11 cellular contexts compared by ENCODE assay signal in genomic region chr20:51498765-51499540, GRCh38. TPM values are rescaled to one million over a fixed set of nuclear protein-coding genes. Genes with fewer than 3 reads are reported as not detected.
DNase-seq lines count a peak whose midpoint lies in the region; ATAC-seq and TF ChIP-seq lines count a peak whose summit lies in the region.
"Had no signal": no experiment of that assay in that cellular context is flagged by ENCODE, and none has a peak within 500 bp of the region (broad histone marks: within the 10 kb centered on the region; RNA-seq: fewer than 3 reads in every experiment).

No MANE protein-coding gene starts in this region.

- no peaks in the 10 kb centered on the region for H3K27me3 Mint-ChIP-seq in CD4-positive, CD25-positive, alpha-beta regulatory T cell
- H3K27me3 Mint-ChIP-seq in activated B cell treated with CpG ODN at 0.5 μM for 24 hours (no peaks in the 10 kb centered on the region), endodermal cell (ENCODE audit: insufficient read depth) (no peaks in the 10 kb centered on the region)

- H3K27ac ChIP-seq in A673 (ENCODE audit: low read depth, low read length, poor library complexity, severe bottlenecking) (peak overlapping the region; percentile 84), endodermal cell (ENCODE audit: low read depth, low read length) (no peak overlapping the region), gastroesophageal sphincter (no peak overlapping the region)
- peak overlapping the region; percentile 70 for H3K27ac ChIP-seq in CD4-positive, CD25-positive, alpha-beta regulatory T cell (ENCODE audit: insufficient read depth, low read length, poor library complexity, severe bottlenecking)

- no peaks in the 10 kb centered on the region for H3K9me3 Mint-ChIP-seq in CD4-positive, CD25-positive, alpha-beta regulatory T cell
- H3K9me3 Mint-ChIP-seq in activated B cell treated with CpG ODN at 0.5 μM for 24 hours (no peaks in the 10 kb centered on the region), endodermal cell (no peaks in the 10 kb centered on the region)

- CTCF ChIA-PET in A673 (lab: Charles Lee) (no interaction called here), activated B cell treated with CpG ODN at 0.5 μM for 24 hours (lab: Charles Lee) (interaction anchor here (0.9 kb wide), 1 partner anchor 112 kb away, joined by 3 read pairs; no protein-coding TSS in a partner anchor)

- POLR2A ChIA-PET in A673 (lab: Charles Lee; ENCODE audit: low non-redundant PET) (no interaction called here), activated B cell treated with CpG ODN at 0.5 μM for 24 hours (lab: Charles Lee) (interaction anchor here (0.6 to 5.3 kb wide), 4 partner anchors 38 to 99 kb away, joined by 4 to 27 read pairs (median 4); no protein-coding TSS in a partner anchor)

- 95 to 96% methylated on average over 6 to 11 of the region's 11 CpGs for WGBS in endodermal cell (ENCODE audit: insufficient coverage in 1 of 2, insufficient read length in 1 of 2), 2 experiments
- WGBS in gastroesophageal sphincter (ENCODE audit: low coverage in 1 of 2), 2 donors, result 93 to 95% methylated on average over 5 to 10 of the region's 11 CpGs

- H3K4me1 ChIP-seq in A673 (ENCODE audit: insufficient read depth, low read length, poor library complexity, severe bottlenecking) (peaks cover 44% of the 10 kb centered on the region), endodermal cell (ENCODE audit: control insufficient read depth, insufficient read depth, low read length) (no peaks in the 10 kb centered on the region), gastroesophageal sphincter (peaks cover 0 to 28% (median 4%) of the 10 kb centered on the region in 3 donors)
- peaks cover 71% of the 10 kb centered on the region for H3K4me1 ChIP-seq in CD4-positive, CD25-positive, alpha-beta regulatory T cell (ENCODE audit: control insufficient read depth, insufficient read depth, low read length, poor library complexity, severe bottlenecking)

- DNase-seq in A673 (ENCODE audit: low spot score) (no peak), activated B cell treated with CpG ODN at 0.5 μM for 24 hours (no peak), endodermal cell (peak; percentile 16)
- DNase-seq in CD4-positive, CD25-positive, alpha-beta regulatory T cell, result no peak
- DNase-seq in stimulated activated CD4-positive, alpha-beta T cell treated with anti-CD3 and anti-CD28 coated beads, Interleukin-12 subunit alpha, Interleukin-12 subunit beta, amount 100 ng/mL, for 4 hours, result no peak
- DNase-seq in stimulated activated CD8-positive, alpha-beta memory T cell treated with anti-CD3 and anti-CD28 coated beads, Interleukin-4, amount 100 ng/mL, for 48 hours, result no peak
- DNase-seq: DND-41, foreskin melanocyte, NCI-H146, OCI-M1 had no signal

- H3K9me3 ChIP-seq in A673 (ENCODE audit: low read depth, low read length, poor library complexity, severe bottlenecking), result no peaks in the 10 kb centered on the region
- H3K9me3 ChIP-seq in CD4-positive, CD25-positive, alpha-beta regulatory T cell (ENCODE audit: control insufficient read depth in 2 of 2, low read length in 2 of 2), result no peaks in the 10 kb centered on the region
- no peaks in the 10 kb centered on the region for H3K9me3 ChIP-seq in endodermal cell (ENCODE audit: control insufficient read depth, low read length)
- no peaks in the 10 kb centered on the region for H3K9me3 ChIP-seq in gastroesophageal sphincter

- peak overlapping the region; percentile 64 to 89 (median 84) for H3K4me3 Mint-ChIP-seq in CD4-positive, CD25-positive, alpha-beta regulatory T cell
- no peak overlapping the region for H3K4me3 Mint-ChIP-seq in activated B cell treated with CpG ODN at 0.5 μM for 24 hours
- H3K4me3 Mint-ChIP-seq in endodermal cell, result no peak overlapping the region

- no peak overlapping the region for H3K4me3 ChIP-seq in A673 (ENCODE audit: low read depth, low read length, poor library complexity, severe bottlenecking)
- H3K4me3 ChIP-seq in CD4-positive, CD25-positive, alpha-beta regulatory T cell (ENCODE audit: low read depth, low read length), result no peak overlapping the region
- H3K4me3 ChIP-seq in endodermal cell (ENCODE audit: low read length), result no peak overlapping the region
- no peak overlapping the region for H3K4me3 ChIP-seq in gastroesophageal sphincter

- no peak for TF ChIP-seq EP300 in gastroesophageal sphincter (IDR thresholded peaks at IDR 0.05)

- H3K4me1 Mint-ChIP-seq in CD4-positive, CD25-positive, alpha-beta regulatory T cell, result peaks cover 20 to 89% (median 71%) of the 10 kb centered on the region in 4 donors
- H3K4me1 Mint-ChIP-seq in activated B cell treated with CpG ODN at 0.5 μM for 24 hours (peaks cover 94% of the 10 kb centered on the region), endodermal cell (peaks cover 14% of the 10 kb centered on the region)

- peaks cover 12% of the 10 kb centered on the region for H3K36me3 Mint-ChIP-seq in CD4-positive, CD25-positive, alpha-beta regulatory T cell
- H3K36me3 Mint-ChIP-seq in activated B cell treated with CpG ODN at 0.5 μM for 24 hours (ENCODE audit: low read depth), result peaks cover 23% of the 10 kb centered on the region
- no peaks in the 10 kb centered on the region for H3K36me3 Mint-ChIP-seq in endodermal cell (ENCODE audit: low read depth)

- BruUV-seq in A673 (replicated peaks; lab: Mats Ljungman, UMichigan), result no TSS peak

- ATAC-seq in CD4-positive, CD25-positive, alpha-beta regulatory T cell (ENCODE audit: low read depth in 2 of 2), result no peak
- ATAC-seq in activated B cell treated with CpG ODN at 0.5 μM for 24 hours (ENCODE audit: low read depth) (no peak), gastroesophageal sphincter (no peak)

- no peak for TF ChIP-seq CTCF in A673 (conservative IDR thresholded peaks at IDR 0.05; ENCODE audit: low read depth, low read length)
- no peak for TF ChIP-seq CTCF in activated B cell treated with CpG ODN at 0.5 μM for 24 hours (IDR thresholded peaks at IDR 0.05)
- no peak for TF ChIP-seq CTCF in endodermal cell (conservative IDR thresholded peaks at IDR 0.05)
- TF ChIP-seq CTCF in gastroesophageal sphincter (IDR thresholded peaks at IDR 0.05), result no peak

- intact Hi-C loops in A673 (cut with micrococcal nuclease; ENCODE audit: unreplicated experiment) (no loop called here), activated B cell treated with CpG ODN at 0.5 μM for 24 hours (cut with micrococcal nuclease) (loop anchor here (1.0 kb wide), 2 partner anchors 19 to 99 kb away; no protein-coding TSS in a partner anchor)

- peak overlapping the region; percentile 97 to 99 (median 97) for H3K27ac Mint-ChIP-seq in CD4-positive, CD25-positive, alpha-beta regulatory T cell
- H3K27ac Mint-ChIP-seq in activated B cell treated with CpG ODN at 0.5 μM for 24 hours (peak overlapping the region; percentile 64), endodermal cell (no peak overlapping the region)

- H3K9ac ChIP-seq in endodermal cell (ENCODE audit: extremely low read depth, low read length, poor library complexity, severe bottlenecking), result no peak overlapping the region

- no peaks in the 10 kb centered on the region for H3K27me3 ChIP-seq in A673 (replicated peaks; ENCODE audit: insufficient read depth, low read depth, low read length, poor library complexity)
- no peaks in the 10 kb centered on the region for H3K27me3 ChIP-seq in CD4-positive, CD25-positive, alpha-beta regulatory T cell (ENCODE audit: control insufficient read depth, insufficient read depth, low read length)
- H3K27me3 ChIP-seq in endodermal cell (ENCODE audit: control insufficient read depth, insufficient read depth, low read length, poor library complexity, severe bottlenecking), result no peaks in the 10 kb centered on the region
- peaks cover under 1% of the 10 kb centered on the region for H3K27me3 ChIP-seq in gastroesophageal sphincter

- no peak for TF ChIP-seq POLR2A in gastroesophageal sphincter (IDR thresholded peaks at IDR 0.05)

- H3K36me3 ChIP-seq in A673 (ENCODE audit: insufficient read depth, low read length, poor library complexity, severe bottlenecking) (no peaks in the 10 kb centered on the region), endodermal cell (ENCODE audit: control insufficient read depth, insufficient read depth, low read length) (no peaks in the 10 kb centered on the region), gastroesophageal sphincter (no peaks in the 10 kb centered on the region)
- peaks cover 14% of the 10 kb centered on the region for H3K36me3 ChIP-seq in CD4-positive, CD25-positive, alpha-beta regulatory T cell (ENCODE audit: control insufficient read depth, insufficient read depth, low read length)

RNA-seq across cellular contexts. Expression of gene NFATC2, which starts 43.6 kb away (rescaled TPM):
- 0.64 and 0.76 TPM in 2 replicates for total RNA-seq in A673 (2021)
- total RNA-seq in CD4-positive, CD25-positive, alpha-beta regulatory T cell, result 56.8 TPM
- polyA plus RNA-seq in CD4-positive, CD25-positive, alpha-beta regulatory T cell, result 10 to 100 TPM; 11.0 to 17.6 (median 13.5) TPM
- total RNA-seq in activated B cell treated with CpG ODN at 0.5 μM for 24 hours, result 41.2 and 46.0 TPM in 2 replicates
- 1 to 10 TPM; 1.5 to 2.1 TPM for total RNA-seq in endodermal cell
- 1.2 TPM for polyA plus RNA-seq in endodermal cell (2013, experiment 1 of 2)
- 0.87 TPM for polyA plus RNA-seq in endodermal cell (2013, experiment 2 of 2)
- total RNA-seq in gastroesophageal sphincter, result 10 to 100 TPM in 2 of 4 donors, 1 to 10 TPM in 2; 4.4 to 20.2 (median 9.0) TPM

Comparison
In these comparisons a context has a peak if more than half of its experiments do, and no peak if none do; other contexts are left out.
1. H3K27ac ChIP-seq: peak in A673 (single experiment) and CD4-positive, CD25-positive, alpha-beta regulatory T cell (single experiment); none in endodermal cell (single experiment) and gastroesophageal sphincter (0 of 4).
2. H3K4me3 Mint-ChIP-seq: peak in CD4-positive, CD25-positive, alpha-beta regulatory T cell (4 of 4); none in activated B cell treated with CpG ODN at 0.5 μM for 24 hours (single experiment) and endodermal cell (single experiment).